In genomic region chr2:127543013-127543501, GRCh38 we compare ENCODE assay signal across 1 cellular context.
TF ChIP-seq lines count a peak whose summit lies in the region.
"Not testable (repeated sequence)": the region's sequence is repeated elsewhere in the genome, so short reads cannot be mapped to it uniquely, and the experiment has no call there.

No MANE protein-coding gene starts in this region.

TF ChIP-seq in K562, 482 proteins besides CTCF, POLR2A, EP300 and RAD21 (continues in another document):
- peak; percentile 82 for TF ChIP-seq KLF16 (IDR thresholded peaks at IDR 0.05)
- TF ChIP-seq GATAD2A (IDR thresholded peaks at IDR 0.05): 0 out of 2 replicates have a peak, but pooled peaks have one; percentile 10
- 0 out of 2 replicates have a peak, but pooled peaks have one; percentile 23 for TF ChIP-seq JUND (IDR thresholded peaks at IDR 0.05; ENCODE audit: borderline replicate concordance, low read depth, low read length)
- TF ChIP-seq JUND (tag; IDR thresholded peaks at IDR 0.05; ENCODE audit: borderline replicate concordance, low read depth, low read length): peak; percentile 60; the same call in 2 of the 3 replicates
- peak; percentile 69 for TF ChIP-seq FOXM1 (IDR thresholded peaks at IDR 0.05; ENCODE audit: low read depth)
- not testable (repeated sequence) for TF ChIP-seq FOXM1 (CRISPR knock-in tag; IDR thresholded peaks at IDR 0.05; ENCODE audit: low read depth); NR4A1 (CRISPR knock-in tag; IDR thresholded peaks at IDR 0.05); ID3 (CRISPR knock-in tag; IDR thresholded peaks at IDR 0.05); MYNN (CRISPR knock-in tag; IDR thresholded peaks at IDR 0.05)
- peak; percentile 24; the same call in 1 of the 2 replicates for TF ChIP-seq CREM (IDR thresholded peaks at IDR 0.05; ENCODE audit: low read depth)
- peak; percentile 95 for TF ChIP-seq CBFA2T3 (IDR thresholded peaks at IDR 0.05)
- 0 out of 4 replicates have a peak, but pooled peaks of 1 of the 2 experiments have one; percentile 53 for TF ChIP-seq ZNF639 (CRISPR knock-in tag; conservative IDR thresholded peaks at IDR 0.05 in 1 of 2, IDR thresholded peaks at IDR 0.05 in 1 of 2)
- peak; percentile 92 for TF ChIP-seq NCOR1 (IDR thresholded peaks at IDR 0.05)
- TF ChIP-seq NCOA1 (IDR thresholded peaks at IDR 0.05; ENCODE audit: low read depth): peak; percentile 58; the same call in 1 of the 2 replicates
- peak; percentile 19 for TF ChIP-seq CCNT2 (IDR thresholded peaks at IDR 0.05; ENCODE audit: borderline replicate concordance, extremely low read depth, insufficient read length, low read depth, low read length)
- peak in 1 of 2 experiments; percentile 57; a peak in 1 of 4 replicates for TF ChIP-seq NONO (IDR thresholded peaks at IDR 0.05; ENCODE audit: low read depth in 2 of 2, low read length in 1 of 2)
- peak in 1 of 2 experiments; percentile 39; a peak in 1 of 4 replicates for TF ChIP-seq ARNT (IDR thresholded peaks at IDR 0.05)
- peak; percentile 80 for TF ChIP-seq ZNF384 (IDR thresholded peaks at IDR 0.05; ENCODE audit: low read depth, low read length)
- peak; percentile 30; the same call in 1 of the 2 replicates for TF ChIP-seq USF1 (CRISPR knock-in tag; IDR thresholded peaks at IDR 0.05)
- TF ChIP-seq CXXC5 (CRISPR knock-in tag; IDR thresholded peaks at IDR 0.05): peak; percentile 90
- peak; percentile 63 for TF ChIP-seq STAT5A (IDR thresholded peaks at IDR 0.05; ENCODE audit: borderline replicate concordance, low read length)
- TF ChIP-seq DDX20 (tag; IDR thresholded peaks at IDR 0.05; ENCODE audit: low read depth): 0 out of 2 replicates have a peak, but pooled peaks have one; percentile 62
- TF ChIP-seq BCOR (IDR thresholded peaks at IDR 0.05): peak; percentile 44; the same call in 1 of the 2 replicates
- TF ChIP-seq HMBOX1 (IDR thresholded peaks at IDR 0.05): peak; percentile 53; the same call in 1 of the 2 replicates
- peak; percentile 34 to 71; a peak in 3 of 4 replicates for TF ChIP-seq HDAC1 (IDR thresholded peaks at IDR 0.05)
- peak; percentile 64 for TF ChIP-seq HDAC3 (IDR thresholded peaks at IDR 0.05; ENCODE audit: borderline replicate concordance, partially characterized antibody)
- TF ChIP-seq NR4A1 (tag; IDR thresholded peaks at IDR 0.05): peak; percentile 59; the same call in 1 of the 2 replicates
- peak; percentile 91 for TF ChIP-seq SMAD4 (CRISPR knock-in tag; conservative IDR thresholded peaks at IDR 0.05)
- peak; percentile 67 to 97 for TF ChIP-seq FOXA3 (CRISPR knock-in tag; conservative IDR thresholded peaks at IDR 0.05 in 1 of 2, IDR thresholded peaks at IDR 0.05 in 1 of 2)
- 0 out of 2 replicates have a peak, but pooled peaks have one; percentile 40 for TF ChIP-seq ZNF584 (CRISPR knock-in tag; IDR thresholded peaks at IDR 0.05; ENCODE audit: low read depth)
- peak; percentile 82 for TF ChIP-seq SPI1 (IDR thresholded peaks at IDR 0.05; ENCODE audit: borderline replicate concordance, low read depth, low read length)
- TF ChIP-seq PHB2 (IDR thresholded peaks at IDR 0.05; ENCODE audit: low read depth): peak; percentile 69; the same call in 1 of the 2 replicates
- TF ChIP-seq CC2D1A (IDR thresholded peaks at IDR 0.05): peak; percentile 58; the same call in 1 of the 2 replicates
- TF ChIP-seq ARID1B (IDR thresholded peaks at IDR 0.05): peak; percentile 93
- peak; percentile 31 for TF ChIP-seq MEIS2 (IDR thresholded peaks at IDR 0.05; ENCODE audit: partially characterized antibody)
- TF ChIP-seq L3MBTL2 (IDR thresholded peaks at IDR 0.05): peak; percentile 41; the same call in 1 of the 2 replicates
- peak; percentile 92 for TF ChIP-seq MAX (CRISPR knock-in tag; IDR thresholded peaks at IDR 0.05)
- peak; percentile 78 to 90; a peak in 3 of 4 replicates for TF ChIP-seq TRIM24 (IDR thresholded peaks at IDR 0.05)
- peak; percentile 93 for TF ChIP-seq GATA2 (CRISPR knock-in tag; IDR thresholded peaks at IDR 0.05)
- TF ChIP-seq SOX6 (IDR thresholded peaks at IDR 0.05): peak; percentile 89
- peak; percentile 56; the same call in 1 of the 2 replicates for TF ChIP-seq SMARCC2 (IDR thresholded peaks at IDR 0.05; ENCODE audit: low read depth)
- peak; percentile 43; the same call in 1 of the 2 replicates for TF ChIP-seq ZNF274 (IDR thresholded peaks at IDR 0.05; ENCODE audit: borderline replicate concordance, low read depth, low read length)
- peak; percentile 48; the same call in 1 of the 2 replicates for TF ChIP-seq ID3 (tag; IDR thresholded peaks at IDR 0.05)
- 0 out of 2 replicates have a peak, but pooled peaks have one; percentile 45 for TF ChIP-seq ZNF592 (IDR thresholded peaks at IDR 0.05)
- TF ChIP-seq FOSL1 (tag; conservative IDR thresholded peaks at IDR 0.05): 0 out of 2 replicates have a peak, but pooled peaks have one; percentile 21
- peak; percentile 91 for TF ChIP-seq TAL1 (IDR thresholded peaks at IDR 0.05)
- TF ChIP-seq CTBP1 (IDR thresholded peaks at IDR 0.05; ENCODE audit: borderline replicate concordance): peak; percentile 89; the same call in 1 of the 2 replicates
- TF ChIP-seq DPF2 (IDR thresholded peaks at IDR 0.05): peak; percentile 82
- 0 out of 2 replicates have a peak, but pooled peaks have one; percentile 22 for TF ChIP-seq ZNF431 (CRISPR knock-in tag; IDR thresholded peaks at IDR 0.05)
- peak in 1 of 2 experiments; percentile 45; a peak in 1 of 4 replicates for TF ChIP-seq RCOR1 (IDR thresholded peaks at IDR 0.05; ENCODE audit: borderline replicate concordance in 1 of 2, low read depth in 2 of 2, low read length in 2 of 2)
- TF ChIP-seq EP400 (IDR thresholded peaks at IDR 0.05): peak; percentile 23; the same call in 1 of the 2 replicates
- peak; percentile 74 for TF ChIP-seq SMARCE1 (IDR thresholded peaks at IDR 0.05)
- peak; percentile 47; the same call in 1 of the 2 replicates for TF ChIP-seq SP1 (CRISPR knock-in tag; IDR thresholded peaks at IDR 0.05)
- peak; percentile 85 to 92 for TF ChIP-seq KDM1A (IDR thresholded peaks at IDR 0.05)
- 0 out of 2 replicates have a peak, but pooled peaks have one; percentile 58 for TF ChIP-seq HDAC2 (IDR thresholded peaks at IDR 0.05)
- 0 out of 2 replicates have a peak, but pooled peaks have one; percentile 47 for TF ChIP-seq ZNF589 (CRISPR knock-in tag; IDR thresholded peaks at IDR 0.05; ENCODE audit: low read depth)
- TF ChIP-seq ATF7 (IDR thresholded peaks at IDR 0.05): peak; percentile 50; the same call in 1 of the 2 replicates
- TF ChIP-seq TEAD1 (CRISPR knock-in tag; IDR thresholded peaks at IDR 0.05): 0 out of 4 replicates have a peak, but pooled peaks of 1 of the 2 experiments have one; percentile 39
- TF ChIP-seq TCF3 (CRISPR knock-in tag; IDR thresholded peaks at IDR 0.05): peak; percentile 94
- 0 out of 2 replicates have a peak, but pooled peaks have one; percentile 30 for TF ChIP-seq TFAP4 (CRISPR knock-in tag; IDR thresholded peaks at IDR 0.05; ENCODE audit: borderline replicate concordance)
- peak; percentile 41; the same call in 1 of the 2 replicates for TF ChIP-seq MYNN (IDR thresholded peaks at IDR 0.05)
- peak; percentile 95 for TF ChIP-seq CBFA2T2 (conservative IDR thresholded peaks at IDR 0.05)
- peak; percentile 90 for TF ChIP-seq MTA2 (IDR thresholded peaks at IDR 0.05; ENCODE audit: low read depth)
- peak; percentile 70; the same call in 1 of the 2 replicates for TF ChIP-seq PML (IDR thresholded peaks at IDR 0.05; ENCODE audit: low read length)
- TF ChIP-seq NFIC (IDR thresholded peaks at IDR 0.05): peak; percentile 80
- TF ChIP-seq SMARCA4 (IDR thresholded peaks at IDR 0.05): peak; percentile 86
- peak in 1 of 3 experiments; percentile 63; a peak in 1 of 6 replicates for TF ChIP-seq ZBTB11 (CRISPR knock-in tag; IDR thresholded peaks at IDR 0.05)
